8 cellular contexts compared by ENCODE assay signal in genomic region chr14:49962616-49963015, GRCh38.
DNase-seq lines count a peak whose midpoint lies in the region; ATAC-seq and TF ChIP-seq lines count a peak whose summit lies in the region.

No MANE protein-coding gene starts in this region.

- peaks cover 15% of the 10 kb centered on the region for H3K4me1 ChIP-seq in GM23338 (ENCODE audit: insufficient read depth)

- H2AFZ ChIP-seq in GM23338, result no peak overlapping the region

- no peaks in the 10 kb centered on the region for H3K27me3 ChIP-seq in GM23338 (ENCODE audit: insufficient read depth)

- no peaks in the 10 kb centered on the region for H3K27me3 Mint-ChIP-seq in activated naive CD4-positive, alpha-beta T cell treated with anti-CD3 and anti-CD28 coated beads, Interleukin-2, amount 50 U/mL, for 24 hours
- peaks cover 5% of the 10 kb centered on the region for H3K27me3 Mint-ChIP-seq in GM23338 (ENCODE audit: insufficient read depth, low read depth, poor library complexity)

- H3K36me3 Mint-ChIP-seq in activated naive CD4-positive, alpha-beta T cell treated with anti-CD3 and anti-CD28 coated beads, Interleukin-2, amount 50 U/mL, for 24 hours, result no peaks in the 10 kb centered on the region
- no peaks in the 10 kb centered on the region for H3K36me3 Mint-ChIP-seq in GM23338 (ENCODE audit: low read depth)

- ATAC-seq in GM18907 (IDR thresholded peaks at IDR 0.05; ENCODE audit: unreplicated experiment) (peak; percentile 30), HG03175 (IDR thresholded peaks at IDR 0.05; ENCODE audit: unreplicated experiment) (peak; percentile 45), GM23338 (no peak), GM19324 (IDR thresholded peaks at IDR 0.05; ENCODE audit: low FRiP score, unreplicated experiment) (no peak), SK-N-SH treated with all-trans-retinoic acid at 6 μM for 48 hours (no peak)

- H3K4me3 Mint-ChIP-seq in activated naive CD4-positive, alpha-beta T cell treated with anti-CD3 and anti-CD28 coated beads, Interleukin-2, amount 50 U/mL, for 24 hours, result peak overlapping the region; percentile 6
- H3K4me3 Mint-ChIP-seq in GM23338, result no peak overlapping the region

- peak; percentile 67 to 73 for DNase-seq in stimulated activated CD4-positive, alpha-beta T cell treated with anti-CD3 and anti-CD28 coated beads, Interleukin-15, amount 100 ng/mL, for 48 hours (ENCODE audit: low read depth in 2 of 2)
- DNase-seq in GM23338 (ENCODE audit: low spot score) (no peak), GF-D8 (lab: John Stamatoyannopoulos, UW) (no peak)

- no peaks in the 10 kb centered on the region for H3K9me3 Mint-ChIP-seq in activated naive CD4-positive, alpha-beta T cell treated with anti-CD3 and anti-CD28 coated beads, Interleukin-2, amount 50 U/mL, for 24 hours
- no peaks in the 10 kb centered on the region for H3K9me3 Mint-ChIP-seq in GM23338

- no peaks in the 10 kb centered on the region for H3F3A ChIP-seq in GM23338 (replicated peaks; ENCODE audit: low read depth)

- H3K27ac ChIP-seq in GM23338 (ENCODE audit: low read depth), result no peak overlapping the region

- no peak for TF ChIP-seq CTCF in GM23338 (conservative IDR thresholded peaks at IDR 0.05; ENCODE audit: low read depth in 2 of 2)

- H3K27ac Mint-ChIP-seq in activated naive CD4-positive, alpha-beta T cell treated with anti-CD3 and anti-CD28 coated beads, Interleukin-2, amount 50 U/mL, for 24 hours, result no peak overlapping the region
- H3K27ac Mint-ChIP-seq in GM23338, result no peak overlapping the region

- no peaks in the 10 kb centered on the region for H3K79me2 ChIP-seq in GM23338 (replicated peaks; ENCODE audit: insufficient read depth)

- H4K20me1 ChIP-seq in GM23338 (replicated peaks; ENCODE audit: insufficient read depth), result no peaks in the 10 kb centered on the region

- H3K36me3 ChIP-seq in GM23338 (ENCODE audit: insufficient read depth), result no peaks in the 10 kb centered on the region

- H3K4me3 ChIP-seq in GM23338, result no peak overlapping the region

- no peak overlapping the region for H3K4me2 ChIP-seq in GM23338

- peaks cover 33% of the 10 kb centered on the region for H3K4me1 Mint-ChIP-seq in activated naive CD4-positive, alpha-beta T cell treated with anti-CD3 and anti-CD28 coated beads, Interleukin-2, amount 50 U/mL, for 24 hours
- H3K4me1 Mint-ChIP-seq in GM23338, result peaks cover 26% of the 10 kb centered on the region

- no peaks in the 10 kb centered on the region for H3K9me2 ChIP-seq in GM23338 (ENCODE audit: insufficient read depth)

TF ChIP-seq in GM23338, 12 proteins besides CTCF, POLR2A, EP300 and RAD21 (continues in another document):
- TF ChIP-seq EZH2phosphoT487 (IDR thresholded peaks at IDR 0.05; ENCODE audit: unreplicated experiment), result no peak
- TF ChIP-seq ETS1 (IDR thresholded peaks at IDR 0.05), result no peak
- TF ChIP-seq POLR2AphosphoS5 (IDR thresholded peaks at IDR 0.05; ENCODE audit: low read depth), result no peak
- no peak for TF ChIP-seq ZNF331 (CRISPR knock-in tag; IDR thresholded peaks at IDR 0.05; ENCODE audit: low read depth)
- TF ChIP-seq NANOG (IDR thresholded peaks at IDR 0.05; ENCODE audit: borderline replicate concordance), result no peak
- TF ChIP-seq REST (IDR thresholded peaks at IDR 0.05; ENCODE audit: unreplicated experiment), result no peak
- no peak for TF ChIP-seq STAT1 (IDR thresholded peaks at IDR 0.05; ENCODE audit: unreplicated experiment)

TF ChIP-seq in SK-N-SH treated with all-trans-retinoic acid at 6 μM for 48 hours, 23 proteins besides CTCF, POLR2A, EP300 and RAD21:
- no peak for TF ChIP-seq PATZ1 (CRISPR knock-in tag; IDR thresholded peaks at IDR 0.05; ENCODE audit: borderline replicate concordance)

Comparison
In these comparisons a context has a peak if more than half of its experiments do, and no peak if none do; other contexts are left out.
1. ATAC-seq: peak in GM18907 (single experiment) and HG03175 (single experiment); none in GM23338 (single experiment), GM19324 (single experiment) and SK-N-SH treated with all-trans-retinoic acid at 6 μM for 48 hours (single experiment).
2. DNase-seq: peak in stimulated activated CD4-positive, alpha-beta T cell treated with anti-CD3 and anti-CD28 coated beads, Interleukin-15, amount 100 ng/mL, for 48 hours (2 of 2); none in GM23338 (single experiment) and GF-D8 (single experiment).